14 cellular contexts compared by ENCODE assay signal in genomic region chr14:38961136-38961535, GRCh38.
"Had no signal": no experiment of that assay in that cellular context is flagged by ENCODE, and none has a peak within 500 bp of the region (broad histone marks: within the 10 kb centered on the region; RNA-seq: fewer than 3 reads in every experiment).

No MANE protein-coding gene starts in this region.

- H3K27ac ChIP-seq: hepatocyte, left ventricle myocardium inferior, ovary, right atrium auricular region, right lobe of liver, tibial nerve, uterus had no signal

- DNase-seq: kidney; left colon; left ventricle myocardium inferior; midbrain; mucosa of descending colon; naive thymus-derived CD4-positive, alpha-beta T cell; ovary; right lobe of liver; stimulated activated CD4-positive, alpha-beta T cell treated with anti-CD3 and anti-CD28 coated beads, Interleukin-4, amount 100 ng/mL, for 24 hours; stimulated activated naive CD4-positive, alpha-beta T cell; uterus had no signal
